ENCODE assay signal across 8 cellular contexts in genomic region chr16:74296465-74297295, GRCh38. TPM values are rescaled to one million over a fixed set of nuclear protein-coding genes. Genes with fewer than 3 reads are reported as not detected.
DNase-seq lines count a peak whose midpoint lies in the region; ATAC-seq and TF ChIP-seq lines count a peak whose summit lies in the region.

Gene PSMD7, plus strand, starts transcription at chr16:74296814. Its CDS starts 101 bp downstream, at chr16:74296915.

- H3K4me1 Mint-ChIP-seq in nephron = peaks cover 13% of the 10 kb centered on the region

- H3K27me3 ChIP-seq in H7 (ENCODE audit: control insufficient read depth, insufficient read depth, low read length) (no peaks in the 10 kb centered on the region), Loucy (ENCODE audit: insufficient read depth, low read length, poor library complexity, severe bottlenecking) (peaks cover 5% of the 10 kb centered on the region)

- H3K36me3 ChIP-seq in H7 (replicated peaks; ENCODE audit: control insufficient read depth, insufficient read depth, low read length) = peaks cover 19% of the 10 kb centered on the region
- H3K36me3 ChIP-seq in Loucy (ENCODE audit: insufficient read depth, low read length) = peaks cover 13% of the 10 kb centered on the region; the same call in 1 of the 2 replicates

- peak within 1 kb of the TSS; percentile 89 to 97 (median 95) for H3K27ac Mint-ChIP-seq in nephron

- ATAC-seq in stimulated activated naive CD8-positive, alpha-beta T cell treated with anti-CD3 and anti-CD28 coated beads, Interleukin-15, Interleukin-2, amounts not matched to agents 100 U/mL and 50 U/mL, for 24 hours = peak; percentile 97

- no peaks in the 10 kb centered on the region for H3K9me2 ChIP-seq in Loucy (replicated peaks; ENCODE audit: low read depth, low read length)

- peak within 1 kb of the TSS; percentile 87 for H3K4me2 ChIP-seq in Loucy (ENCODE audit: low read depth, low read length, poor library complexity, severe bottlenecking)

- H3F3A ChIP-seq in Loucy (ENCODE audit: low read depth) = no peaks in the 10 kb centered on the region

- peak within 1 kb of the TSS; percentile 85 for H3K9ac ChIP-seq in Loucy (ENCODE audit: low read depth, low read length, poor library complexity, severe bottlenecking)

- H3K36me3 Mint-ChIP-seq in nephron (ENCODE audit: low read depth) = peaks cover 31% of the 10 kb centered on the region

- H3K4me3 Mint-ChIP-seq in nephron = peak within 1 kb of the TSS; percentile 90 to 97 (median 90)

- peaks cover 57% of the 10 kb centered on the region for H3K79me2 ChIP-seq in Loucy (ENCODE audit: insufficient read depth, low read length)

- no peaks in the 10 kb centered on the region for H3K9me3 ChIP-seq in Loucy (ENCODE audit: insufficient read depth, low read depth, low read length)

- peak within 1 kb of the TSS; percentile 99 for H3K4me3 ChIP-seq in H7 (ENCODE audit: insufficient read depth, low read depth, low read length)
- H3K4me3 ChIP-seq in Loucy (ENCODE audit: low read length, poor library complexity, severe bottlenecking) = peak within 1 kb of the TSS; percentile 88
- peak within 1 kb of the TSS; percentile 76 for H3K4me3 ChIP-seq in fibroblast of the aortic adventitia (ENCODE audit: low read depth, low read length)

- DNase-seq in ELR (ENCODE audit: low read depth) = peak; percentile 96
- DNase-seq in H7 = peak; percentile 91
- DNase-seq in SHP77 treated with DMSO at 0.1 percent for 48 hours (lab: John Stamatoyannopoulos, UW) = peak; percentile 92
- peak; percentile 97 for DNase-seq in activated effector memory CD4-positive, alpha-beta T cell treated with anti-CD3 and anti-CD28 coated beads, Interleukin-2, amount 50 U/mL, for 16 hours
- peak; percentile 85 for DNase-seq in fibroblast of the aortic adventitia (ENCODE audit: low read depth)
- DNase-seq in stimulated activated naive CD8-positive, alpha-beta T cell treated with anti-CD3 and anti-CD28 coated beads, Interleukin-15, Interleukin-2, amounts not matched to agents 100 U/mL and 50 U/mL, for 24 hours = peak; percentile 92

- H2AFZ ChIP-seq in Loucy (ENCODE audit: low read length) = peak within 1 kb of the TSS; percentile 82

- TF ChIP-seq CTCF in Loucy (conservative IDR thresholded peaks at IDR 0.05; ENCODE audit: low read length) (no peak), fibroblast of the aortic adventitia (IDR thresholded peaks at IDR 0.05; ENCODE audit: insufficient read depth, low read length) (no peak), nephron (IDR thresholded peaks at IDR 0.05; ENCODE audit: unreplicated experiment in 3 of 3) (no peak)

- peaks cover 36% of the 10 kb centered on the region for H4K20me1 ChIP-seq in Loucy (ENCODE audit: insufficient read depth, low read length, poor library complexity, severe bottlenecking)

- H3K27me3 Mint-ChIP-seq in nephron (ENCODE audit: low read depth) = no peaks in the 10 kb centered on the region

- no peaks in the 10 kb centered on the region for H3K9me3 Mint-ChIP-seq in nephron

- peaks cover 32% of the 10 kb centered on the region for H3K4me1 ChIP-seq in Loucy (ENCODE audit: insufficient read depth, low read length, poor library complexity, severe bottlenecking)

RNA-seq across cellular contexts. Expression of gene PSMD7, which starts in this region (rescaled TPM):
- 118 and 123 TPM in 2 replicates for total RNA-seq in H7 (2014; rRNA removed; shearing (Covaris generic))
- 65.5 and 70.1 TPM in 2 replicates for total RNA-seq in fibroblast of the aortic adventitia (ENCODE audit: low replicate concordance)

Comparison
In these comparisons a context has a peak if more than half of its experiments do, and no peak if none do; other contexts are left out.
1. Peak in every context shown above with its lines: DNase-seq, ATAC-seq and H3K4me3 ChIP-seq.